Comparison of ENCODE assay signal across 8 cellular contexts in the genomic region with DNA sequence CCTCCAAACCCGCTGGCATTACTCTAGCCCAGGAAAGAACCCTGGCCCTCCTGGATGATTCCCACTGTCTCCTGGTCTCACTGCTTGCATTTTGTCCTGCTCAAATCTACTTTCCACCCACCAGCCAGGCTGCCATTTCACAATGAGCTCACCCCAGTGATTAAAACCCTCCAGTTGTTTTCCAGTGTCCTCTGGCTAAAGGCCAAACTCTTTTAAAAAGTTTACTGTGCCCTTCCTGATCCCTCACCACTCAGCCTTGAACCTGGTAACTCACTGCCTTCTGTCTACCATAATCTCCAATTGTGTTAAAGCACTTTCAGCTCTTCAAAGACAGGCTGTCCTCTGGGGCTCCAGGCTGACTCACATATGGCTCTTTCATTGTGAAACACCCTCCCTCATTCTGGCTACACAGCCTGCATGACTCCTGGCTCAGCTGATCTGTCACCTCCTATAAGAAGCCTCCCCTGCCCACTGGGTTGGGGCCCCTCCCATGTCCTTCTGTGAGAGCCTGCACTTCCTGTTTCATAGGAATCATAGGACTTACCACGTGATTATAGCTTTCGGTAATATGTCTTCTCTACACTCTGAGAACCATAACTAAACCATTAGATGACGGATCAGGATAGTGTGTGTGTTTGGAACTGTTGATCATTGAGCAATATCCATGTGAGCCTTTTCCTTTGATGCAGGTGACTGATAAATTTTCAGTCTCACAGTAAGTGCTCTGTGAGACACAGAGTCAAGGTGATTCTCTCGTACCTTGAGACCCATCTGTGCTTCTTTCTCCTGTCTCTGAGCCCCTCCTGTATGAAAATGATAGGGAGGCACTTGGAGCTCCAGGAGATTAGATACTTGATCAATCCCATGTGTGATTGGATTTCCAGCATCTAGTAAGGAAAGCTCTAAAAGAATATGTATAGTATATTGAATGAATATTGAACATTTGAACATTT.
DNase-seq lines count a peak whose midpoint lies in the region; ATAC-seq and TF ChIP-seq lines count a peak whose summit lies in the region.

No MANE protein-coding gene starts in this region.

- DNase-seq in ACHN (peak; percentile 57), MM.1S (peak; percentile 7), Right ventricle myocardium superior (peak; percentile 73), dermis blood vessel endothelial cell (no peak)
- DNase-seq in activated CD8-positive, alpha-beta memory T cell treated with anti-CD3 and anti-CD28 coated beads for 48 hours (ENCODE audit: low read depth in 2 of 3, low spot score in 2 of 3), result peak in 2 of 3 experiments; percentile 21 to 27
- DNase-seq in stimulated activated CD4-positive, alpha-beta T cell treated with anti-CD3 and anti-CD28 coated beads, Interleukin-4, amount 100 ng/mL, for 1 hour, result peak; percentile 57

- H3K4me1 ChIP-seq in MM.1S (ENCODE audit: low read length), result no peaks in the 10 kb centered on the region

- TF ChIP-seq CTCF in MM.1S (IDR thresholded peaks at IDR 0.05; ENCODE audit: low read length), result no peak

- no peaks in the 10 kb centered on the region for H3K36me3 ChIP-seq in MM.1S (replicated peaks; ENCODE audit: insufficient read depth, low read length)

- peak; percentile 75 for ATAC-seq in GM19351 (IDR thresholded peaks at IDR 0.05; ENCODE audit: unreplicated experiment)
- peak; percentile 77 for ATAC-seq in Right ventricle myocardium superior (ENCODE audit: poor library complexity)
- no peak for ATAC-seq in GM19467 (IDR thresholded peaks at IDR 0.05; ENCODE audit: unreplicated experiment)

- no peak overlapping the region for H3K4me2 ChIP-seq in MM.1S (ENCODE audit: low read depth, low read length)

- no peaks in the 10 kb centered on the region for H3K27me3 ChIP-seq in MM.1S (replicated peaks; ENCODE audit: insufficient read depth, low read length)

- H3K4me3 ChIP-seq in MM.1S (ENCODE audit: low read length), result no peak overlapping the region

- H3K9me3 ChIP-seq in MM.1S (replicated peaks; ENCODE audit: insufficient read depth, low read length), result no peaks in the 10 kb centered on the region

- in situ Hi-C loops in ACHN (cut with HindIII; ENCODE audit: low pct_ligation_motif_present, low pct_unique_long_range_greater_than_20kb, low sequenced_read_pairs), result no loop called here

- no peak overlapping the region for H3K27ac ChIP-seq in MM.1S (ENCODE audit: low read length)

- intact Hi-C loops in Right ventricle myocardium superior (cut with DNase I), result no loop called here

- H4K20me1 ChIP-seq in MM.1S (ENCODE audit: insufficient read depth, low read length), result no peaks in the 10 kb centered on the region

- no peaks in the 10 kb centered on the region for H3K9me2 ChIP-seq in MM.1S (replicated peaks; ENCODE audit: insufficient read depth, low read length)

- no peaks in the 10 kb centered on the region for H3K79me2 ChIP-seq in MM.1S (ENCODE audit: low read length)

- no peak overlapping the region for H2AFZ ChIP-seq in MM.1S (ENCODE audit: low read length)

- H3F3A ChIP-seq in MM.1S (ENCODE audit: insufficient read depth, low read length), result no peaks in the 10 kb centered on the region

- no peak overlapping the region for H3K9ac ChIP-seq in MM.1S (ENCODE audit: low read length)
